11 cellular contexts compared by ENCODE assay signal in genomic region chr4:7911044-7911578, GRCh38. TPM values are rescaled to one million over a fixed set of nuclear protein-coding genes. Genes with fewer than 3 reads are reported as not detected.
A peak's percentile ranks its signal among the peaks of the same experiment; 100 is the strongest.
DNase-seq lines count a peak whose midpoint lies in the region; ATAC-seq, FAIRE-seq and TF ChIP-seq lines count a peak whose summit lies in the region.
"Had no signal": no experiment of that assay in that cellular context is flagged by ENCODE, and none has a peak within 500 bp of the region (broad histone marks: within the 10 kb centered on the region; RNA-seq: fewer than 3 reads in every experiment).

No MANE protein-coding gene starts in this region.

- CTCF ChIA-PET in activated CD8-positive, alpha-beta memory T cell treated with anti-CD3 and anti-CD28 coated beads, Interleukin-2, amount 10 ng/mL, durations not matched to agents 7 days and 5 days (lab: Charles Lee): no interaction called here

- peaks cover 13% of the 10 kb centered on the region for H3K36me3 Mint-ChIP-seq in astrocyte (ENCODE audit: low read depth, unreplicated experiment)
- no peaks in the 10 kb centered on the region for H3K36me3 Mint-ChIP-seq in activated CD8-positive, alpha-beta memory T cell treated with anti-CD3 and anti-CD28 coated beads, Interleukin-2, amount 10 ng/mL, durations not matched to agents 7 days and 5 days

- DNase-seq in G401 (ENCODE audit: low spot score) (peak; percentile 52), astrocyte (ENCODE audit: low read depth) (peak; percentile 91), right cardiac atrium (peak; percentile 60 to 77 (median 68)), skeletal muscle cell (ENCODE audit: low read depth) (peak; percentile 95), putamen (ENCODE audit: low spot score) (no peak), NCI-H187 treated with DMSO at 0.1 percent for 48 hours (lab: John Stamatoyannopoulos, UW) (no peak)
- DNase-seq in activated CD4-positive, alpha-beta T cell treated with anti-CD3 and anti-CD28 coated beads for 4 hours: no peak
- DNase-seq in activated CD8-positive, alpha-beta memory T cell treated with anti-CD3 and anti-CD28 coated beads, Interleukin-2, amount 10 ng/mL, durations not matched to agents 7 days and 5 days: no peak
- DNase-seq: effector memory CD8-positive, alpha-beta T cell; NCI-H1105 had no signal

- peak overlapping the region; percentile 63 for H3K4me2 ChIP-seq in astrocyte (ENCODE audit: low read length)

- H3K27ac ChIP-seq in astrocyte (ENCODE audit: low read depth, low read length) (peak overlapping the region; percentile 94), right cardiac atrium (ENCODE audit: low read length) (peak overlapping the region; percentile 38)

- peak overlapping the region; percentile 12 for H3K4me3 ChIP-seq in astrocyte (ENCODE audit: insufficient read depth, low read depth, low read length)
- H3K4me3 ChIP-seq in right cardiac atrium (ENCODE audit: low read length): no peak overlapping the region
- peak overlapping the region; percentile 25 for H3K4me3 ChIP-seq in skeletal muscle cell (ENCODE audit: low read depth, low read length)

- H3K9me3 ChIP-seq in astrocyte (ENCODE audit: insufficient read depth, low read depth, low read length) (no peaks in the 10 kb centered on the region), right cardiac atrium (ENCODE audit: control insufficient read depth, low read length) (no peaks in the 10 kb centered on the region)

- ATAC-seq in right cardiac atrium: peak; percentile 67 to 70
- no peak for ATAC-seq in activated CD8-positive, alpha-beta memory T cell treated with anti-CD3 and anti-CD28 coated beads, Interleukin-2, amount 10 ng/mL, durations not matched to agents 7 days and 5 days
- ATAC-seq: effector memory CD8-positive, alpha-beta T cell had no signal

- H3K4me1 ChIP-seq in astrocyte (ENCODE audit: insufficient read depth, low read length): peaks cover 50% of the 10 kb centered on the region
- peaks cover 12% of the 10 kb centered on the region for H3K4me1 ChIP-seq in right cardiac atrium (ENCODE audit: control insufficient read depth, insufficient read depth, low read length)

- H3K9me3 Mint-ChIP-seq in astrocyte (ENCODE audit: unreplicated experiment): no peaks in the 10 kb centered on the region
- H3K9me3 Mint-ChIP-seq in activated CD8-positive, alpha-beta memory T cell treated with anti-CD3 and anti-CD28 coated beads, Interleukin-2, amount 10 ng/mL, durations not matched to agents 7 days and 5 days (ENCODE audit: low read depth): no peaks in the 10 kb centered on the region
- H3K9me3 Mint-ChIP-seq: effector memory CD8-positive, alpha-beta T cell had no signal

- FAIRE-seq in astrocyte (lab: Jason Lieb, UNC): peak; percentile 37
- FAIRE-seq: G401.6 had no signal

- peaks cover 3% of the 10 kb centered on the region for H3K36me3 ChIP-seq in astrocyte (ENCODE audit: insufficient read depth, low read length)

- H3K27me3 ChIP-seq in astrocyte (ENCODE audit: insufficient read depth, low read length): no peaks in the 10 kb centered on the region
- H3K27me3 ChIP-seq in right cardiac atrium (ENCODE audit: control insufficient read depth, insufficient read depth): no peaks in the 10 kb centered on the region

- H4K20me1 ChIP-seq in astrocyte (ENCODE audit: insufficient read depth, low read length): peaks cover 79% of the 10 kb centered on the region

- H3K9ac ChIP-seq in astrocyte (ENCODE audit: low read length): peak overlapping the region; percentile 73

- peaks cover 100% of the 10 kb centered on the region for H3K79me2 ChIP-seq in astrocyte (ENCODE audit: insufficient read depth, low read length)

- in situ Hi-C loops in G401 (cut with HindIII; ENCODE audit: low sequenced_read_pairs): no loop called here

- no peak for TF ChIP-seq CTCF in astrocyte (IDR thresholded peaks at IDR 0.05; ENCODE audit: insufficient read depth, low read depth, low read length)

- 32% methylated on average over 15 of the region's 15 CpGs for WGBS in right cardiac atrium

- H3K4me3 Mint-ChIP-seq in astrocyte (ENCODE audit: unreplicated experiment): peak overlapping the region; percentile 41
- H3K4me3 Mint-ChIP-seq in activated CD8-positive, alpha-beta memory T cell treated with anti-CD3 and anti-CD28 coated beads, Interleukin-2, amount 10 ng/mL, durations not matched to agents 7 days and 5 days: no peak overlapping the region
- H3K4me3 Mint-ChIP-seq: effector memory CD8-positive, alpha-beta T cell had no signal

- peaks cover 60% of the 10 kb centered on the region for H3K4me1 Mint-ChIP-seq in astrocyte (ENCODE audit: low read depth, unreplicated experiment)
- H3K4me1 Mint-ChIP-seq in activated CD8-positive, alpha-beta memory T cell treated with anti-CD3 and anti-CD28 coated beads, Interleukin-2, amount 10 ng/mL, durations not matched to agents 7 days and 5 days: peaks cover 17% of the 10 kb centered on the region

- peak overlapping the region; percentile 99 for H3K27ac Mint-ChIP-seq in astrocyte (ENCODE audit: unreplicated experiment)
- no peak overlapping the region for H3K27ac Mint-ChIP-seq in activated CD8-positive, alpha-beta memory T cell treated with anti-CD3 and anti-CD28 coated beads, Interleukin-2, amount 10 ng/mL, durations not matched to agents 7 days and 5 days

- no peak overlapping the region for H2AFZ ChIP-seq in astrocyte (ENCODE audit: low read depth, low read length)

- H3K27me3 Mint-ChIP-seq in astrocyte (ENCODE audit: low read depth, unreplicated experiment): no peaks in the 10 kb centered on the region
- H3K27me3 Mint-ChIP-seq in activated CD8-positive, alpha-beta memory T cell treated with anti-CD3 and anti-CD28 coated beads, Interleukin-2, amount 10 ng/mL, durations not matched to agents 7 days and 5 days: peaks cover 2% of the 10 kb centered on the region
- H3K27me3 Mint-ChIP-seq: effector memory CD8-positive, alpha-beta T cell had no signal

- intact Hi-C loops in right cardiac atrium (cut with DNase I): no loop called here

RNA-seq across cellular contexts. Expression of gene AFAP1, which starts 28.6 kb away (rescaled TPM):
- total RNA-seq in G401 (2014; rRNA removed; shearing (Covaris generic)): 3.9 and 6.0 TPM in 2 replicates
- 62.7 and 67.9 TPM in 2 replicates for total RNA-seq in astrocyte
- total RNA-seq in right cardiac atrium: 10 to 100 TPM; 21.9 to 43.6 (median 26.7) TPM
- 7.8 TPM for polyA plus RNA-seq in right cardiac atrium
- 1 to 10 TPM; 5.8 to 5.9 TPM for total RNA-seq in activated CD8-positive, alpha-beta memory T cell treated with anti-CD3 and anti-CD28 coated beads, Interleukin-2, amount 10 ng/mL, durations not matched to agents 7 days and 5 days

Comparison
In these comparisons a context has a peak if more than half of its experiments do, and no peak if none do; other contexts are left out.
1. DNase-seq: peak in G401 (single experiment), astrocyte (single experiment), right cardiac atrium (3 of 3) and skeletal muscle cell (single experiment); none in activated CD4-positive, alpha-beta T cell treated with anti-CD3 and anti-CD28 coated beads for 4 hours (0 of 2), activated CD8-positive, alpha-beta memory T cell treated with anti-CD3 and anti-CD28 coated beads, Interleukin-2, amount 10 ng/mL, durations not matched to agents 7 days and 5 days (single experiment), putamen (single experiment) and NCI-H187 treated with DMSO at 0.1 percent for 48 hours (single experiment).